1 cellular context compared by ENCODE assay signal in the genomic region with DNA sequence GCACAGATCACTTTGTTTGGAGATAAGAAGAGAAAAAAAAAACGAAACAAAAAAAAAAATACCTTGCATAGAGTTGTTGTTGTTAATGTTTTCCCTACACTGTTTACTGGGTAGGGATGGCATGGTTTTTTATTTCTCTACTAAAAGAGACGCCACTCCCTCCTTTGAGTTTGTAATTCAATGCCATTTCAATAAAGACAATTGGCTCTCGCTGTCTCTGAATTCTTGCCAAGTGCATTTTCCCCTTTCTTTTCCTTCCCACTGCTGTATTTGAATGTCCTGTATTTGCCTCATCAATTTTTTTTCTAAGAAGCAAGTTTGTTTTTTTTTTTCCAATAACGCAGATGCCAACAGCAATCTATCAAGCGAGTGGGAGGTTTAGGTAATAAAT.
TF ChIP-seq lines count a peak whose summit lies in the region.

No MANE protein-coding gene starts in this region.

TF ChIP-seq in HepG2, 621 proteins besides CTCF, POLR2A, EP300 and RAD21 (continued from another document):
- TF ChIP-seq ETV6 (CRISPR knock-in tag; conservative IDR thresholded peaks at IDR 0.05) (no peak), ZNF180 (CRISPR knock-in tag; IDR thresholded peaks at IDR 0.05; ENCODE audit: borderline replicate concordance, low read depth) (no peak), MAZ (IDR thresholded peaks at IDR 0.05; ENCODE audit: borderline replicate concordance, low read depth, low read length) (no peak), MAZ (CRISPR knock-in tag; IDR thresholded peaks at IDR 0.05; ENCODE audit: low read depth) (no peak), ADNP (CRISPR knock-in tag; IDR thresholded peaks at IDR 0.05) (no peak), ZNF101 (CRISPR knock-in tag; IDR thresholded peaks at IDR 0.05; ENCODE audit: borderline replicate concordance, low read depth) (no peak), HNRNPK (IDR thresholded peaks at IDR 0.05; ENCODE audit: low read depth, low read length, poor library complexity, severe bottlenecking) (no peak)
- TF ChIP-seq, protein P1, sequence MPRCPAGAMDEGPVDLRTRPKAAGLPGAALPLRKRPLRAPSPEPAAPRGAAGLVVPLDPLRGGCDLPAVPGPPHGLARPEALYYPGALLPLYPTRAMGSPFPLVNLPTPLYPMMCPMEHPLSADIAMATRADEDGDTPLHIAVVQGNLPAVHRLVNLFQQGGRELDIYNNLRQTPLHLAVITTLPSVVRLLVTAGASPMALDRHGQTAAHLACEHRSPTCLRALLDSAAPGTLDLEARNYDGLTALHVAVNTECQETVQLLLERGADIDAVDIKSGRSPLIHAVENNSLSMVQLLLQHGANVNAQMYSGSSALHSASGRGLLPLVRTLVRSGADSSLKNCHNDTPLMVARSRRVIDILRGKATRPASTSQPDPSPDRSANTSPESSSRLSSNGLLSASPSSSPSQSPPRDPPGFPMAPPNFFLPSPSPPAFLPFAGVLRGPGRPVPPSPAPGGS (CRISPR knock-in tag; IDR thresholded peaks at IDR 0.05): no peak
